11 cellular contexts compared by ENCODE assay signal in genomic region chr7:23353172-23353571, GRCh38. TPM values are rescaled to one million over a fixed set of nuclear protein-coding genes. Genes with fewer than 3 reads are reported as not detected.
DNase-seq lines count a peak whose midpoint lies in the region; ATAC-seq and TF ChIP-seq lines count a peak whose summit lies in the region.
"Had no signal": no experiment of that assay in that cellular context is flagged by ENCODE, and none has a peak within 500 bp of the region (broad histone marks: within the 10 kb centered on the region; RNA-seq: fewer than 3 reads in every experiment).

No MANE protein-coding gene starts in this region.

- H3K36me3 Mint-ChIP-seq in MCF 10A (ENCODE audit: insufficient read depth, unreplicated experiment) = peaks cover 4% of the 10 kb centered on the region

- peak; percentile 42 for ATAC-seq in HG02623 (IDR thresholded peaks at IDR 0.05; ENCODE audit: unreplicated experiment)
- ATAC-seq: gastrocnemius medialis had no signal

- CTCF ChIA-PET in MCF 10A (lab: Yijun Ruan, JAX) = interaction anchor here (0.8 to 1.3 kb wide), 3 partner anchors 11 to 169 kb away, joined by 3 read pairs; no protein-coding TSS in a partner anchor

- TF ChIP-seq POLR2A in erythroblast (IDR thresholded peaks at IDR 0.05; ENCODE audit: low read length) = no peak

- H3K4me3 Mint-ChIP-seq in MCF 10A (ENCODE audit: unreplicated experiment) = no peak overlapping the region

- peaks cover 22% of the 10 kb centered on the region for H3K4me1 Mint-ChIP-seq in MCF 10A (ENCODE audit: insufficient read depth, unreplicated experiment)

- H3K9me3 Mint-ChIP-seq in MCF 10A (ENCODE audit: unreplicated experiment) = no peaks in the 10 kb centered on the region

- intact Hi-C loops in MCF 10A (cut with micrococcal nuclease) = no loop called here

- TF ChIP-seq CTCF in GM13976 (IDR thresholded peaks at IDR 0.05; ENCODE audit: borderline replicate concordance, control extremely low read depth, extremely low read depth, insufficient read depth, missing control alignments) (no peak), MCF 10A (IDR thresholded peaks at IDR 0.05; ENCODE audit: unreplicated experiment) (no peak)

- no TSS peak for BruUV-seq in MCF 10A (replicated peaks; lab: Mats Ljungman, UMichigan)

- POLR2A ChIA-PET in MCF 10A (lab: Yijun Ruan, JAX) = interaction anchor here (1.2 kb wide), 1 partner anchor 114 kb away, joined by 3 read pairs; no protein-coding TSS in a partner anchor

- DNase-seq in GM13976 (ENCODE audit: low spot score) (peak; percentile 39), NCI-H345 treated with DMSO at 0.1 percent for 48 hours (lab: John Stamatoyannopoulos, UW; ENCODE audit: unreplicated experiment) (peak; percentile 45), kidney tubule cell (ENCODE audit: low spot score) (peak; percentile 70), Kasumi-1 (lab: John Stamatoyannopoulos, UW) (no peak), Ammon's horn (ENCODE audit: low spot score) (no peak), erythroblast (lab: John Stamatoyannopoulos, UW) (no peak), MCF 10A (ENCODE audit: unreplicated experiment) (no peak)
- DNase-seq: cerebellar nuclear complex, gastrocnemius medialis, upper lobe of left lung had no signal

- in situ Hi-C loops in GM13976 (cut with MboI; ENCODE audit: low sequenced_read_pairs, unreplicated experiment) = no loop called here

- no peaks in the 10 kb centered on the region for H3K27me3 Mint-ChIP-seq in MCF 10A (ENCODE audit: insufficient read depth, unreplicated experiment)

- H3K27ac Mint-ChIP-seq in MCF 10A (ENCODE audit: low read depth, unreplicated experiment) = no peak overlapping the region

RNA-seq across cellular contexts. Expression of gene MALSU1, which starts 54.0 kb away (rescaled TPM):
- total RNA-seq in MCF 10A (2022) = 64.8 and 78.3 TPM in 2 replicates

Comparison
In these comparisons a context has a peak if more than half of its experiments do, and no peak if none do; other contexts are left out.
1. DNase-seq: peak in GM13976 (single experiment), NCI-H345 treated with DMSO at 0.1 percent for 48 hours (single experiment) and kidney tubule cell (single experiment); none in Kasumi-1 (0 of 2), Ammon's horn (single experiment), erythroblast (0 of 2) and MCF 10A (single experiment).